ENCODE assay signal across 8 cellular contexts in genomic region chr1:150561830-150562367, GRCh38. TPM values are rescaled to one million over a fixed set of nuclear protein-coding genes. Genes with fewer than 3 reads are reported as not detected.
DNase-seq lines count a peak whose midpoint lies in the region; ATAC-seq and TF ChIP-seq lines count a peak whose summit lies in the region.

No MANE protein-coding gene starts in this region.

- peak overlapping the region; percentile 94 for H3K18ac ChIP-seq in trophoblast cell (ENCODE audit: low read length)

- H3K27me3 Mint-ChIP-seq in type B pancreatic cell, result no peaks in the 10 kb centered on the region

- H4K91ac ChIP-seq in trophoblast cell (ENCODE audit: low read depth, low read length), result peak overlapping the region; percentile 96

- peak overlapping the region; percentile 100 for H3K27ac Mint-ChIP-seq in type B pancreatic cell

- H3K4me1 Mint-ChIP-seq in type B pancreatic cell (ENCODE audit: unreplicated experiment), result peaks cover 38% of the 10 kb centered on the region

- peak overlapping the region; percentile 78 for H3K4me2 ChIP-seq in trophoblast cell (ENCODE audit: low read length)

- intact Hi-C loops in cardiac septum (cut with DNase I), result loop anchor here (1.0 to 5.0 kb wide), 5 partner anchors 10 to 135 kb away; partner anchors contain the start of genes ENSA and GOLPH3L

- no CpG with 5 or more reads among the region's 20 CpGs for WGBS in trophoblast cell (ENCODE audit: extremely low coverage, insufficient coverage, insufficient read length)

- H3K4me3 Mint-ChIP-seq in type B pancreatic cell, result peak overlapping the region; percentile 96

- peaks cover 18% of the 10 kb centered on the region for H3K79me2 ChIP-seq in trophoblast cell (ENCODE audit: control insufficient read depth, insufficient read depth, low read length, poor library complexity)

- H3K36me3 Mint-ChIP-seq in type B pancreatic cell, result no peaks in the 10 kb centered on the region

- no peaks in the 10 kb centered on the region for H3K9me3 Mint-ChIP-seq in type B pancreatic cell

- peak overlapping the region; percentile 100 for H3K27ac ChIP-seq in trophoblast cell (ENCODE audit: low read depth, low read length)

- peak overlapping the region; percentile 91 for H2AK5ac ChIP-seq in trophoblast cell (ENCODE audit: low read length)

- H4K8ac ChIP-seq in trophoblast cell (ENCODE audit: low read depth, low read length), result peak overlapping the region; percentile 91

- TF ChIP-seq CTCF in type B pancreatic cell (conservative IDR thresholded peaks at IDR 0.05), result no peak

- H3K27me3 ChIP-seq in adipocyte (replicated peaks; ENCODE audit: control insufficient read depth, insufficient read depth, low read length) (no peaks in the 10 kb centered on the region), trophoblast cell (ENCODE audit: insufficient read depth, low read length) (no peaks in the 10 kb centered on the region)

- H3K9ac ChIP-seq in adipocyte (ENCODE audit: low read length), result peak overlapping the region; percentile 99
- peak overlapping the region; percentile 90 for H3K9ac ChIP-seq in trophoblast cell (ENCODE audit: low read length)

- no peaks in the 10 kb centered on the region for H3K9me3 ChIP-seq in adipocyte (ENCODE audit: control insufficient read depth, low read length)
- no peaks in the 10 kb centered on the region for H3K9me3 ChIP-seq in trophoblast cell (ENCODE audit: insufficient read depth, low read depth, low read length)

- ATAC-seq in GM21528 (IDR thresholded peaks at IDR 0.05; ENCODE audit: low FRiP score, unreplicated experiment), result peak; percentile 39

- no peak overlapping the region for H3K23ac ChIP-seq in trophoblast cell (ENCODE audit: low read length)

- H2BK5ac ChIP-seq in trophoblast cell (ENCODE audit: low read depth, low read length, poor library complexity), result peak overlapping the region; percentile 98

- peak overlapping the region; percentile 65 for H4K12ac ChIP-seq in trophoblast cell (ENCODE audit: low read depth, low read length)

- H3K4me3 ChIP-seq in adipocyte (ENCODE audit: low read length) (peak overlapping the region; percentile 83), trophoblast cell (ENCODE audit: low read depth, low read length) (peak overlapping the region; percentile 61)

- peak overlapping the region; percentile 72 for H2AFZ ChIP-seq in trophoblast cell (ENCODE audit: insufficient read depth, low read length, poor library complexity)

- H3K4me1 ChIP-seq in adipocyte (ENCODE audit: control insufficient read depth, insufficient read depth, low read length), result peaks cover 79% of the 10 kb centered on the region
- peaks cover 36 to 38% of the 10 kb centered on the region in 2 experiments for H3K4me1 ChIP-seq in trophoblast cell (ENCODE audit: control insufficient read depth in 1 of 2, insufficient read depth in 2 of 2, low read length in 2 of 2)

- DNase-seq in DMS 273 (lab: John Stamatoyannopoulos, UW; ENCODE audit: unreplicated experiment) (peak; percentile 100), M059J (ENCODE audit: low read depth) (peak; percentile 93), SW480 (ENCODE audit: low spot score) (peak; percentile 76), adipocyte (ENCODE audit: low read depth) (peak; percentile 97), cardiac septum (ENCODE audit: low spot score) (peak; percentile 98), trophoblast cell (peak; percentile 93 to 94), type B pancreatic cell (ENCODE audit: extremely low spot score, unreplicated experiment) (peak; percentile 90)

- H3K14ac ChIP-seq in trophoblast cell (ENCODE audit: low read length), result peak overlapping the region; percentile 97

- H2BK120ac ChIP-seq in trophoblast cell (ENCODE audit: insufficient read depth, low read length, poor library complexity), result peak overlapping the region; percentile 97

- H2BK12ac ChIP-seq in trophoblast cell (ENCODE audit: low read length), result peak overlapping the region; percentile 72

- H3K79me1 ChIP-seq in trophoblast cell (ENCODE audit: low read length), result peaks cover 42% of the 10 kb centered on the region

- H3K36me3 ChIP-seq in adipocyte (ENCODE audit: control insufficient read depth, insufficient read depth, low read length, severe bottlenecking), result peaks cover 12% of the 10 kb centered on the region
- H3K36me3 ChIP-seq in trophoblast cell (ENCODE audit: control insufficient read depth in 1 of 2, insufficient read depth in 2 of 2, low read length in 2 of 2), result peaks cover 9 to 15% of the 10 kb centered on the region in 2 experiments

- peak overlapping the region; percentile 93 for H3K4ac ChIP-seq in trophoblast cell (ENCODE audit: low read depth, low read length)

RNA-seq across cellular contexts. Expression of gene ADAMTSL4, which starts 12.7 kb away (rescaled TPM):
- total RNA-seq in M059J (2014; rRNA removed; shearing (Covaris generic)), result 1.2 and 2.0 TPM in 2 replicates
- total RNA-seq in cardiac septum (28.9 TPM), type B pancreatic cell (ENCODE audit: low replicate concordance) (12.5 and 24.6 TPM in 2 replicates)
- polyA plus RNA-seq in trophoblast cell (2013), result 33.2 and 33.6 TPM in 2 replicates

RNA-seq across cellular contexts. Expression of gene MCL1, which starts 17.5 kb away (rescaled TPM):
- total RNA-seq in M059J (2014; rRNA removed; shearing (Covaris generic)), result 130 and 216 TPM in 2 replicates
- 145 TPM for total RNA-seq in cardiac septum
- polyA plus RNA-seq in trophoblast cell (2013), result 119 and 120 TPM in 2 replicates
- total RNA-seq in type B pancreatic cell (ENCODE audit: low replicate concordance), result 187 and 280 TPM in 2 replicates

RNA-seq across cellular contexts. Expression of gene FALEC, which starts 46.3 kb away (rescaled TPM):
- total RNA-seq in M059J (2014; rRNA removed; shearing (Covaris generic)), result not detected in 2 replicates
- total RNA-seq in cardiac septum, result 0.46 TPM
- polyA plus RNA-seq in trophoblast cell (2013), result 0.14 TPM in 1 of 2 replicates, not detected in the other
- total RNA-seq in type B pancreatic cell (ENCODE audit: low replicate concordance), result 0.55 and 0.80 TPM in 2 replicates

RNA-seq across cellular contexts. Expression of gene ECM1, which starts 54.0 kb away (rescaled TPM):
- 50.2 and 55.8 TPM in 2 replicates for total RNA-seq in M059J (2014; rRNA removed; shearing (Covaris generic))
- 14.5 TPM for total RNA-seq in cardiac septum
- 10.8 and 11.8 TPM in 2 replicates for polyA plus RNA-seq in trophoblast cell (2013)
- 31.5 and 33.8 TPM in 2 replicates for total RNA-seq in type B pancreatic cell (ENCODE audit: low replicate concordance)

Comparison
In these comparisons a context has a peak if more than half of its experiments do, and no peak if none do; other contexts are left out.
1. Peak in every context shown above with its lines: DNase-seq, ATAC-seq, H3K4me3 ChIP-seq and H3K27ac ChIP-seq.